Comparison of ENCODE assay signal across 1 cellular context in genomic region chr16:85137323-85138072, GRCh38.
TF ChIP-seq lines count a peak whose summit lies in the region.

No MANE protein-coding gene starts in this region.

TF ChIP-seq in HepG2, 621 proteins besides CTCF, POLR2A, EP300 and RAD21 (continued from another document and continues in another):
- TF ChIP-seq, protein P1, sequence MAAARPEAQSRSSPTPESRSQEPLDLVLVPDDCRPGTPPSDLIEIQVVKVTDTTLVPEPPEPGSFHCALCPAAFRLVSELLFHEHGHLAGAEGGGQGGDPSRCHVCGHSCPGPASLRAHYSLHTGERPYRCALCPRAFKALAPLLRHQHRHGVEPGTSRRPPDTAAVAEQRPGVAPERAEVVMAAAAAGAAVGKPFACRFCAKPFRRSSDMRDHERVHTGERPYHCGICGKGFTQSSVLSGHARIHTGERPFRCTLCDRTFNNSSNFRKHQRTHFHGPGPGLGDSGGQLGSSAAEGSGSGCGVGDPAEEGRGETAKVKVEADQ (CRISPR knock-in tag; IDR thresholded peaks at IDR 0.05; ENCODE audit: borderline replicate concordance), result no peak
- no peak; the same call in none of the 2 replicates for TF ChIP-seq POGK (CRISPR knock-in tag; conservative IDR thresholded peaks at IDR 0.05)
- no peak for TF ChIP-seq SNAPC5 (CRISPR knock-in tag; IDR thresholded peaks at IDR 0.05; ENCODE audit: borderline replicate concordance)
- peak; percentile 86; the same call in 1 of the 2 replicates for TF ChIP-seq ARHGAP35 (CRISPR knock-in tag; IDR thresholded peaks at IDR 0.05; ENCODE audit: borderline replicate concordance)
- TF ChIP-seq ARNT2 (CRISPR knock-in tag; IDR thresholded peaks at IDR 0.05; ENCODE audit: low read depth), result peak; percentile 92
- TF ChIP-seq CC2D1A (CRISPR knock-in tag; IDR thresholded peaks at IDR 0.05), result no peak
- TF ChIP-seq ZNF749 (CRISPR knock-in tag; IDR thresholded peaks at IDR 0.05; ENCODE audit: borderline replicate concordance), result no peak
- TF ChIP-seq, protein P2, sequence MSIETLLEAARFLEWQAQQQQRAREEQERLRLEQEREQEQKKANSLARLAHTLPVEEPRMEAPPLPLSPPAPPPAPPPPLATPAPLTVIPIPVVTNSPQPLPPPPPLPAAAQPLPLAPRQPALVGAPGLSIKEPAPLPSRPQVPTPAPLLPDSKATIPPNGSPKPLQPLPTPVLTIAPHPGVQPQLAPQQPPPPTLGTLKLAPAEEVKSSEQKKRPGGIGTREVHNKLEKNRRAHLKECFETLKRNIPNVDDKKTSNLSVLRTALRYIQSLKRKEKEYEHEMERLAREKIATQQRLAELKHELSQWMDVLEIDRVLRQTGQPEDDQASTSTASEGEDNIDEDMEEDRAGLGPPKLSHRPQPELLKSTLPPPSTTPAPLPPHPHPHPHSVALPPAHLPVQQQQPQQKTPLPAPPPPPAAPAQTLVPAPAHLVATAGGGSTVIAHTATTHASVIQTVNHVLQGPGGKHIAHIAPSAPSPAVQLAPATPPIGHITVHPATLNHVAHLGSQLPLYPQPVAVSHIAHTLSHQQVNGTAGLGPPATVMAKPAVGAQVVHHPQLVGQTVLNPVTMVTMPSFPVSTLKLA (IDR thresholded peaks at IDR 0.05), result no peak
- TF ChIP-seq SIN3A (IDR thresholded peaks at IDR 0.05; ENCODE audit: borderline replicate concordance, low read depth, low read length), result 0 out of 2 replicates have a peak, but pooled peaks have one; percentile 14
- no peak for TF ChIP-seq FOXO4 (CRISPR knock-in tag; conservative IDR thresholded peaks at IDR 0.05)
- TF ChIP-seq SMAD3 (CRISPR knock-in tag; IDR thresholded peaks at IDR 0.05), result peak; percentile 85; the same call in 1 of the 2 replicates
- TF ChIP-seq LRRFIP1 (CRISPR knock-in tag; conservative IDR thresholded peaks at IDR 0.05), result 0 out of 2 replicates have a peak, but pooled peaks have one; percentile 66
- peak; percentile 89 for TF ChIP-seq KDM4B (CRISPR knock-in tag; IDR thresholded peaks at IDR 0.05)
- peak; percentile 99 for TF ChIP-seq ZBTB42 (CRISPR knock-in tag; IDR thresholded peaks at IDR 0.05)
- peak; percentile 98 for TF ChIP-seq ZNF800 (CRISPR knock-in tag; IDR thresholded peaks at IDR 0.05)
- TF ChIP-seq KDM6A (CRISPR knock-in tag; IDR thresholded peaks at IDR 0.05; ENCODE audit: low read depth), result peak; percentile 47; the same call in 1 of the 2 replicates
- TF ChIP-seq, protein P3, sequence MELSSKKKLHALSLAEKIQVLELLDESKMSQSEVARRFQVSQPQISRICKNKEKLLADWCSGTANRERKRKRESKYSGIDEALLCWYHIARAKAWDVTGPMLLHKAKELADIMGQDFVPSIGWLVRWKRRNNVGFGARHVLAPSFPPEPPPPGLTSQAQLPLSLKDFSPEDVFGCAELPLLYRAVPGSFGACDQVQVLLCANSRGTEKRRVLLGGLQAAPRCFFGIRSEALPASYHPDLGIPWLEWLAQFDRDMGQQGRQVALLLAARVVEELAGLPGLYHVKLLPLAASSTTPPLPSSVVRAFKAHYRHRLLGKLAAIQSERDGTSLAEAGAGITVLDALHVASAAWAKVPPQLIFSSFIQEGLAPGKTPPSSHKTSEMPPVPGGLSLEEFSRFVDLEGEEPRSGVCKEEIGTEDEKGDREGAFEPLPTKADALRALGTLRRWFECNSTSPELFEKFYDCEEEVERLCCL (CRISPR knock-in tag; IDR thresholded peaks at IDR 0.05; ENCODE audit: borderline replicate concordance), result 0 out of 2 replicates have a peak, but pooled peaks have one; percentile 10
- TF ChIP-seq, protein P4, sequence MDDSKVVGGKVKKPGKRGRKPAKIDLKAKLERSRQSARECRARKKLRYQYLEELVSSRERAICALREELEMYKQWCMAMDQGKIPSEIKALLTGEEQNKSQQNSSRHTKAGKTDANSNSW (CRISPR knock-in tag; IDR thresholded peaks at IDR 0.05; ENCODE audit: borderline replicate concordance), result no peak
- TF ChIP-seq, protein P5, sequence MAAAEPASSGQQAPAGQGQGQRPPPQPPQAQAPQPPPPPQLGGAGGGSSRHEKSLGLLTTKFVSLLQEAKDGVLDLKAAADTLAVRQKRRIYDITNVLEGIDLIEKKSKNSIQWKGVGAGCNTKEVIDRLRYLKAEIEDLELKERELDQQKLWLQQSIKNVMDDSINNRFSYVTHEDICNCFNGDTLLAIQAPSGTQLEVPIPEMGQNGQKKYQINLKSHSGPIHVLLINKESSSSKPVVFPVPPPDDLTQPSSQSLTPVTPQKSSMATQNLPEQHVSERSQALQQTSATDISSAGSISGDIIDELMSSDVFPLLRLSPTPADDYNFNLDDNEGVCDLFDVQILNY (CRISPR knock-in tag; conservative IDR thresholded peaks at IDR 0.05), result peak; percentile 64; the same call in 1 of the 2 replicates
- TF ChIP-seq ZNF766 (CRISPR knock-in tag; IDR thresholded peaks at IDR 0.05; ENCODE audit: borderline replicate concordance), result peak; percentile 90; the same call in 1 of the 2 replicates
- TF ChIP-seq MBNL3 (CRISPR knock-in tag; conservative IDR thresholded peaks at IDR 0.05), result no peak
- TF ChIP-seq ZNF431 (CRISPR knock-in tag; IDR thresholded peaks at IDR 0.05; ENCODE audit: borderline replicate concordance, low read depth), result no peak
- TF ChIP-seq HOXA3 (CRISPR knock-in tag; IDR thresholded peaks at IDR 0.05), result peak; percentile 66
- TF ChIP-seq PAX8 (CRISPR knock-in tag; IDR thresholded peaks at IDR 0.05; ENCODE audit: borderline replicate concordance), result peak; percentile 36; the same call in 1 of the 2 replicates
- no peak for TF ChIP-seq HNF4G (IDR thresholded peaks at IDR 0.05; ENCODE audit: borderline replicate concordance, low read depth, low read length)
- peak; percentile 40; the same call in 1 of the 2 replicates for TF ChIP-seq HNF4G (CRISPR knock-in tag; IDR thresholded peaks at IDR 0.05; ENCODE audit: borderline replicate concordance, low read depth)
- TF ChIP-seq FLYWCH1 (CRISPR knock-in tag; IDR thresholded peaks at IDR 0.05), result no peak
- TF ChIP-seq, protein P6, sequence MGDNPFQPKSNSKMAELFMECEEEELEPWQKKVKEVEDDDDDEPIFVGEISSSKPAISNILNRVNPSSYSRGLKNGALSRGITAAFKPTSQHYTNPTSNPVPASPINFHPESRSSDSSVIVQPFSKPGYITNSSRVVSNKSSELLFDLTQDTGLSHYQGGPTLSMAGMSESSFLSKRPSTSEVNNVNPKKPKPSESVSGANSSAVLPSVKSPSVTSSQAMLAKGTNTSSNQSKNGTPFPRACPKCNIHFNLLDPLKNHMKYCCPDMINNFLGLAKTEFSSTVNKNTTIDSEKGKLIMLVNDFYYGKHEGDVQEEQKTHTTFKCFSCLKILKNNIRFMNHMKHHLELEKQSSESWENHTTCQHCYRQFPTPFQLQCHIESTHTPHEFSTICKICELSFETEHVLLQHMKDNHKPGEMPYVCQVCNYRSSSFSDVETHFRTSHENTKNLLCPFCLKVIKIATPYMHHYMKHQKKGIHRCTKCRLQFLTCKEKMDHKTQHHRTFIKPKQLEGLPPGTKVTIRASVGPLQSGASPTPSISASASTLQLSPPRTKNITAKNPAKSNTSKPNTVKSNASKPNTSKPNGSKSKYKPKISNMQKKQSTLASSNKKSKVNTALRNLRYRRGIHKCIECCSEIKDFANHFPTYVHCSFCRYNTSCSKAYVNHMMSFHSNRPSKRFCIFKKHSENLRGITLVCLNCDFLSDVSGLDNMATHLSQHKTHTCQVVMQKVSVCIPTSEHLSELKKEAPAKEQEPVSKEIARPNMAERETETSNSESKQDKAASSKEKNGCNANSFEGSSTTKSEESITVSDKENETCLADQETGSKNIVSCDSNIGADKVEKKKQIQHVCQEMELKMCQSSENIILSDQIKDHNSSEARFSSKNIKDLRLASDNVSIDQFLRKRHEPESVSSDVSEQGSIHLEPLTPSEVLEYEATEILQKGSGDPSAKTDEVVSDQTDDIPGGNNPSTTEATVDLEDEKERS (CRISPR knock-in tag; IDR thresholded peaks at IDR 0.05), result no peak
- peak; percentile 85 for TF ChIP-seq ZSCAN29 (CRISPR knock-in tag; conservative IDR thresholded peaks at IDR 0.05)
- TF ChIP-seq XBP1 (CRISPR knock-in tag; IDR thresholded peaks at IDR 0.05), result 0 out of 2 replicates have a peak, but pooled peaks have one; percentile 15
- TF ChIP-seq NCOA2 (CRISPR knock-in tag; IDR thresholded peaks at IDR 0.05), result 0 out of 2 replicates have a peak, but pooled peaks have one; percentile 30
- TF ChIP-seq ZNF160 (CRISPR knock-in tag; IDR thresholded peaks at IDR 0.05), result peak; percentile 64; the same call in 1 of the 2 replicates
- TF ChIP-seq, protein P7, sequence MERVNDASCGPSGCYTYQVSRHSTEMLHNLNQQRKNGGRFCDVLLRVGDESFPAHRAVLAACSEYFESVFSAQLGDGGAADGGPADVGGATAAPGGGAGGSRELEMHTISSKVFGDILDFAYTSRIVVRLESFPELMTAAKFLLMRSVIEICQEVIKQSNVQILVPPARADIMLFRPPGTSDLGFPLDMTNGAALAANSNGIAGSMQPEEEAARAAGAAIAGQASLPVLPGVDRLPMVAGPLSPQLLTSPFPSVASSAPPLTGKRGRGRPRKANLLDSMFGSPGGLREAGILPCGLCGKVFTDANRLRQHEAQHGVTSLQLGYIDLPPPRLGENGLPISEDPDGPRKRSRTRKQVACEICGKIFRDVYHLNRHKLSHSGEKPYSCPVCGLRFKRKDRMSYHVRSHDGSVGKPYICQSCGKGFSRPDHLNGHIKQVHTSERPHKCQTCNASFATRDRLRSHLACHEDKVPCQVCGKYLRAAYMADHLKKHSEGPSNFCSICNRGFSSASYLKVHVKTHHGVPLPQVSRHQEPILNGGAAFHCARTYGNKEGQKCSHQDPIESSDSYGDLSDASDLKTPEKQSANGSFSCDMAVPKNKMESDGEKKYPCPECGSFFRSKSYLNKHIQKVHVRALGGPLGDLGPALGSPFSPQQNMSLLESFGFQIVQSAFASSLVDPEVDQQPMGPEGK (CRISPR knock-in tag; IDR thresholded peaks at IDR 0.05), result peak; percentile 98
- TF ChIP-seq, protein P8, sequence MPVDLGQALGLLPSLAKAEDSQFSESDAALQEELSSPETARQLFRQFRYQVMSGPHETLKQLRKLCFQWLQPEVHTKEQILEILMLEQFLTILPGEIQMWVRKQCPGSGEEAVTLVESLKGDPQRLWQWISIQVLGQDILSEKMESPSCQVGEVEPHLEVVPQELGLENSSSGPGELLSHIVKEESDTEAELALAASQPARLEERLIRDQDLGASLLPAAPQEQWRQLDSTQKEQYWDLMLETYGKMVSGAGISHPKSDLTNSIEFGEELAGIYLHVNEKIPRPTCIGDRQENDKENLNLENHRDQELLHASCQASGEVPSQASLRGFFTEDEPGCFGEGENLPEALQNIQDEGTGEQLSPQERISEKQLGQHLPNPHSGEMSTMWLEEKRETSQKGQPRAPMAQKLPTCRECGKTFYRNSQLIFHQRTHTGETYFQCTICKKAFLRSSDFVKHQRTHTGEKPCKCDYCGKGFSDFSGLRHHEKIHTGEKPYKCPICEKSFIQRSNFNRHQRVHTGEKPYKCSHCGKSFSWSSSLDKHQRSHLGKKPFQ (CRISPR knock-in tag; IDR thresholded peaks at IDR 0.05; ENCODE audit: insufficient replicate concordance), result no peak
- TF ChIP-seq BRCA1 (CRISPR knock-in tag; IDR thresholded peaks at IDR 0.05), result peak; percentile 73
